In the genomic region with DNA sequence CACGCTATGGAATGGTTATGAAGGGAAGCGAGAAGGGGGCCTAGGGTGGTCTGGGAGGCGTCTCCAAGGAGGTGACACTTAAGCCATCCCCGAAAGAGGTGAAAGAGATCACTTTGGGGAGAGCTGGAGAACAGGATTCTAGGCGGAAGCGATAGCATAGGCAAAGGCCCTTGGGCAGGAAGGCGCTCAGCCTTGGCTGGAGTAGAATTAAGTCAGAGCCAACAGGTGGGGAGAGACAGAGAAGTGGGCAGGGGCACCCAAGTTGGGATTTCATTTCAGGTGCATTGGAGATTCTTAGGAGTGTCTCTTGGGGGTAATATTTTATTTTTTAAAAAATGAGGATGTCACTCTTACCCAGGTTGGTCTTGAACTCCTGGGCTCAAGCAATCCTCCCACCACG, we compare ENCODE assay signal across 8 cellular contexts. TPM values are rescaled to one million over a fixed set of nuclear protein-coding genes. Genes with fewer than 3 reads are reported as not detected.
DNase-seq lines count a peak whose midpoint lies in the region; ATAC-seq and TF ChIP-seq lines count a peak whose summit lies in the region.
"Had no signal": no experiment of that assay in that cellular context is flagged by ENCODE, and none has a peak within 500 bp of the region (broad histone marks: within the 10 kb centered on the region; RNA-seq: fewer than 3 reads in every experiment).

No MANE protein-coding gene starts in this region.

- H3K27me3 ChIP-seq in esophagus (ENCODE audit: control insufficient read depth in 1 of 2, insufficient read depth in 2 of 2, low read length in 2 of 2) (no peaks in the 10 kb centered on the region), thoracic aorta (replicated peaks; ENCODE audit: insufficient read depth) (peaks cover 11% of the 10 kb centered on the region)
- H3K27me3 ChIP-seq: cardiac muscle cell had no signal

- H3K36me3 ChIP-seq in esophagus (ENCODE audit: control insufficient read depth in 2 of 2, insufficient read depth in 2 of 2, low read length in 1 of 2) (peaks cover 3 to 13% of the 10 kb centered on the region in 2 donors), thoracic aorta (peaks cover 9% of the 10 kb centered on the region)

- no peak for DNase-seq in activated naive CD4-positive, alpha-beta T cell treated with anti-CD3 and anti-CD28 coated beads, Interleukin-2, amount 10 ng/mL, durations not matched to agents 7 days and 5 days
- DNase-seq in activated naive CD4-positive, alpha-beta T cell treated with anti-CD3 and anti-CD28 coated beads, Interleukin-2, amount 50 U/mL, for 72 hours (ENCODE audit: low spot score in 2 of 2), result no peak
- DNase-seq in thoracic aorta (ENCODE audit: low spot score) (no peak), SW480 (ENCODE audit: low spot score) (no peak), NCI-H526 (lab: John Stamatoyannopoulos, UW) (no peak)

- TF ChIP-seq CTCF in thoracic aorta (IDR thresholded peaks at IDR 0.05), result no peak

- H3K4me3 Mint-ChIP-seq in activated naive CD4-positive, alpha-beta T cell treated with anti-CD3 and anti-CD28 coated beads, Interleukin-2, amount 10 ng/mL, durations not matched to agents 7 days and 5 days, result no peak overlapping the region

- no peaks in the 10 kb centered on the region for H3K9me3 Mint-ChIP-seq in activated naive CD4-positive, alpha-beta T cell treated with anti-CD3 and anti-CD28 coated beads, Interleukin-2, amount 10 ng/mL, durations not matched to agents 7 days and 5 days
- no peaks in the 10 kb centered on the region for H3K9me3 Mint-ChIP-seq in activated naive CD4-positive, alpha-beta T cell treated with anti-CD3 and anti-CD28 coated beads, Interleukin-2, amount 50 U/mL, for 72 hours

- peaks cover 24% of the 10 kb centered on the region for H3K27me3 Mint-ChIP-seq in activated naive CD4-positive, alpha-beta T cell treated with anti-CD3 and anti-CD28 coated beads, Interleukin-2, amount 10 ng/mL, durations not matched to agents 7 days and 5 days

- H3K4me1 ChIP-seq in esophagus (ENCODE audit: control insufficient read depth in 2 of 2, insufficient read depth in 2 of 2, low read length in 1 of 2) (peaks cover 0 to 6% of the 10 kb centered on the region in 2 donors), thoracic aorta (ENCODE audit: control insufficient read depth in 1 of 2, low read depth in 2 of 2) (peaks cover under 1 to 18% of the 10 kb centered on the region in 2 donors)

- H3K36me3 Mint-ChIP-seq in activated naive CD4-positive, alpha-beta T cell treated with anti-CD3 and anti-CD28 coated beads, Interleukin-2, amount 10 ng/mL, durations not matched to agents 7 days and 5 days, result peaks cover 10% of the 10 kb centered on the region
- peaks cover 0 to 10% of the 10 kb centered on the region in 2 donors for H3K36me3 Mint-ChIP-seq in activated naive CD4-positive, alpha-beta T cell treated with anti-CD3 and anti-CD28 coated beads, Interleukin-2, amount 50 U/mL, for 72 hours

- H3K27ac Mint-ChIP-seq in activated naive CD4-positive, alpha-beta T cell treated with anti-CD3 and anti-CD28 coated beads, Interleukin-2, amount 10 ng/mL, durations not matched to agents 7 days and 5 days, result peak overlapping the region; percentile 16
- H3K27ac Mint-ChIP-seq in activated naive CD4-positive, alpha-beta T cell treated with anti-CD3 and anti-CD28 coated beads, Interleukin-2, amount 50 U/mL, for 72 hours, result peak overlapping the region in 1 of 2 donors; percentile 63

- H3K4me3 ChIP-seq in esophagus (ENCODE audit: low read depth in 1 of 2, low read length in 2 of 2) (no peak overlapping the region), thoracic aorta (peak overlapping the region; percentile 69)
- H3K4me3 ChIP-seq: cardiac muscle cell, lung had no signal

- H3K9me3 ChIP-seq in esophagus (ENCODE audit: control insufficient read depth in 2 of 2, insufficient read depth in 1 of 2, low read depth in 1 of 2, low read length in 1 of 2) (peaks cover 0 to 3% of the 10 kb centered on the region in 2 donors), thoracic aorta (no peaks in the 10 kb centered on the region)

- CTCF ChIA-PET in activated naive CD4-positive, alpha-beta T cell treated with anti-CD3 and anti-CD28 coated beads, Interleukin-2, amount 10 ng/mL, durations not matched to agents 7 days and 5 days (lab: Charles Lee), result interaction anchor here (1.1 to 2.9 kb wide), 3 partner anchors 11 to 236 kb away, joined by 3 to 12 read pairs (median 4); no protein-coding TSS in a partner anchor

- ATAC-seq in activated naive CD4-positive, alpha-beta T cell treated with anti-CD3 and anti-CD28 coated beads, Interleukin-2, amount 50 U/mL, for 72 hours, result no peak
- ATAC-seq in thoracic aorta (ENCODE audit: insufficient number of reproducible peaks, low FRiP score, low read depth), result no peak

- 42 to 52% methylated on average over 8 of the region's 8 CpGs for WGBS in esophagus, 2 donors

- H3K27ac ChIP-seq in esophagus (ENCODE audit: low read depth in 2 of 2, low read length in 1 of 2) (peak overlapping the region; percentile 71 to 88), thoracic aorta (peak overlapping the region; percentile 67 to 69)
- H3K27ac ChIP-seq: cardiac muscle cell had no signal

- H3K4me1 Mint-ChIP-seq in activated naive CD4-positive, alpha-beta T cell treated with anti-CD3 and anti-CD28 coated beads, Interleukin-2, amount 10 ng/mL, durations not matched to agents 7 days and 5 days, result peaks cover 21% of the 10 kb centered on the region

RNA-seq across cellular contexts. Expression of a gene that starts 9.6 kb away (rescaled TPM):
- 100 to 1,000 TPM; 755 to 839 TPM for total RNA-seq in activated naive CD4-positive, alpha-beta T cell treated with anti-CD3 and anti-CD28 coated beads, Interleukin-2, amount 50 U/mL, for 72 hours
- polyA plus RNA-seq in esophagus, result 100 to 1,000 TPM; 291 to 376 TPM
- 10 to 100 TPM; 65.7 to 70.1 TPM for total RNA-seq in thoracic aorta

RNA-seq across cellular contexts. Expression of a gene that starts 10.3 kb away (rescaled TPM):
- total RNA-seq in activated naive CD4-positive, alpha-beta T cell treated with anti-CD3 and anti-CD28 coated beads, Interleukin-2, amount 50 U/mL, for 72 hours, result 10 to 100 TPM; 21.0 to 30.6 TPM
- polyA plus RNA-seq in esophagus, result 1 to 10 TPM; 3.9 to 6.8 TPM
- 1 to 10 TPM; 4.6 to 8.8 TPM for total RNA-seq in thoracic aorta

RNA-seq across cellular contexts. Expression of a gene that starts 14.1 kb away (rescaled TPM):
- 10 to 100 TPM in 1 of 2 donors, 1 to 10 TPM in 1; 7.0 to 15.7 TPM for total RNA-seq in activated naive CD4-positive, alpha-beta T cell treated with anti-CD3 and anti-CD28 coated beads, Interleukin-2, amount 50 U/mL, for 72 hours
- 1 to 10 TPM in 1 of 2 donors, under 1 TPM in 1; 0.62 to 2.1 TPM for polyA plus RNA-seq in esophagus
- total RNA-seq in thoracic aorta, result under 1 TPM in 1 of 2 donors, not detected in 1; 0.14 TPM

RNA-seq across cellular contexts. Expression of a gene that starts 42.9 kb away (rescaled TPM):
- total RNA-seq in activated naive CD4-positive, alpha-beta T cell treated with anti-CD3 and anti-CD28 coated beads, Interleukin-2, amount 50 U/mL, for 72 hours, result 100 to 1,000 TPM; 142 to 161 TPM
- 10 to 100 TPM; 55.3 to 56.5 TPM for polyA plus RNA-seq in esophagus
- total RNA-seq in thoracic aorta, result 10 to 100 TPM; 21.7 to 34.8 TPM

RNA-seq across cellular contexts. Expression of a gene that starts 48.6 kb away (rescaled TPM):
- total RNA-seq in activated naive CD4-positive, alpha-beta T cell treated with anti-CD3 and anti-CD28 coated beads, Interleukin-2, amount 50 U/mL, for 72 hours, result 10 to 100 TPM; 40.1 to 47.9 TPM
- 10 to 100 TPM; 13.9 TPM for polyA plus RNA-seq in esophagus
- total RNA-seq in thoracic aorta, result 10 to 100 TPM in 1 of 2 donors, 1 to 10 TPM in 1; 9.9 to 15.0 TPM

Comparison
In these comparisons a context has a peak if more than half of its experiments do, and no peak if none do; other contexts are left out.
1. RNA of a gene that starts 9.6 kb away (total RNA-seq): 755 to 839 TPM in activated naive CD4-positive, alpha-beta T cell treated with anti-CD3 and anti-CD28 coated beads, Interleukin-2, amount 50 U/mL, for 72 hours; 65.7 to 70.1 TPM in thoracic aorta; every median in the first group is over 10 times any median in the second.
2. RNA of a gene that starts 14.1 kb away (total RNA-seq): 7.0 to 15.7 TPM in activated naive CD4-positive, alpha-beta T cell treated with anti-CD3 and anti-CD28 coated beads, Interleukin-2, amount 50 U/mL, for 72 hours; 0.14 TPM in thoracic aorta; every median in the first group is over 4 times any median in the second.